Comparison of ENCODE assay signal across 18 cellular contexts in the genomic region with DNA sequence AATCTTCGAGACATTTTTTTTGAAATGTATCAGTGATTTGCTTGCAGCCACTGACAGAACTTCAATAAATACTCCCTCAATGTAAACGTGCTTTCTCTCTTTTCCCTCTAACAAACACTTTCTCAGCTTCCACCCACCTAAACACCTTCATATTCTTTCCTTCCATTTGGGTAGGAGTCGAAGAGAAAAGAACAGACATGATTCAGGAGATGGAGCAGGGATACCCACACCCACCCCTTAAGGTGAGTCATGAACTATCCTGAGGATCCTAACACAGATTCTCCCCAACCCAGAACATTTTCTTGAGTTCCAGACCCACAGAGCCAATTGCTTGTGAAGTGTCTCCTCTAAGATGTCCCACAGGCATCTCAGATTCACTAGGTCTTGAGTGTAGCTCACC.
"Had no signal": no experiment of that assay in that cellular context is flagged by ENCODE, and none has a peak within 500 bp of the region (broad histone marks: within the 10 kb centered on the region; RNA-seq: fewer than 3 reads in every experiment).

No MANE protein-coding gene starts in this region.

- H3K4me3 ChIP-seq: colonic mucosa, esophagus squamous epithelium, gastroesophageal sphincter, heart right ventricle, left lung, lower lobe of right lung, mucosa of descending colon had no signal

- DNase-seq: cerebellar nuclear complex; colonic mucosa; cortex of kidney; effector CD8-positive, alpha-beta T cell; effector memory CD8-positive, alpha-beta T cell; endodermal cell; erythroblast; esophagus squamous epithelium; foreskin keratinocyte; heart right ventricle; hippocampal formation; left cardiac atrium; left lung; left ventricle myocardium superior; lower lobe of right lung; mesenchymal stem cell; mucosa of descending colon had no signal
